ENCODE assay signal across 1 cellular context in genomic region chr5:142356318-142356715, GRCh38.
A peak's percentile ranks its signal among the peaks of the same experiment; 100 is the strongest.
TF ChIP-seq lines count a peak whose summit lies in the region.

No MANE protein-coding gene starts in this region.

TF ChIP-seq in HEK293, 187 proteins besides CTCF, POLR2A, EP300 and RAD21 (continued from another document):
- TF ChIP-seq ZBTB44 (tag by site-specific recombination; IDR thresholded peaks at IDR 0.05) (no peak), ZNF266 (tag by site-specific recombination; IDR thresholded peaks at IDR 0.05; ENCODE audit: low read depth) (no peak), ZNF48 (tag by site-specific recombination; IDR thresholded peaks at IDR 0.05) (no peak), PBX3 (CRISPR knock-in tag; IDR thresholded peaks at IDR 0.05) (no peak), ATF2 (tag by site-specific recombination; IDR thresholded peaks at IDR 0.05; ENCODE audit: low read depth) (no peak), ZNF707 (tag by site-specific recombination; IDR thresholded peaks at IDR 0.05) (no peak), ZNF548 (tag by site-specific recombination; IDR thresholded peaks at IDR 0.05) (no peak), ZNF274 (IDR thresholded peaks at IDR 0.05; ENCODE audit: low read length) (no peak), ZNF274 (tag by site-specific recombination; IDR thresholded peaks at IDR 0.05; ENCODE audit: borderline replicate concordance) (no peak), ZNF404 (tag by site-specific recombination; IDR thresholded peaks at IDR 0.05) (no peak), ZXDB (tag by site-specific recombination; IDR thresholded peaks at IDR 0.05) (no peak), ZNF830 (tag by site-specific recombination; IDR thresholded peaks at IDR 0.05; ENCODE audit: low read depth) (no peak), GLIS1 (tag by site-specific recombination; IDR thresholded peaks at IDR 0.05) (no peak; the same call in 1 of the 2 replicates), KLF9 (tag by site-specific recombination; IDR thresholded peaks at IDR 0.05; ENCODE audit: low read depth) (no peak), ZNF623 (tag by site-specific recombination; IDR thresholded peaks at IDR 0.05) (0 out of 2 replicates have a peak, but pooled peaks have one; percentile 8), ZNF670 (tag by site-specific recombination; IDR thresholded peaks at IDR 0.05; ENCODE audit: low read depth) (no peak), ZNF2 (tag by site-specific recombination; IDR thresholded peaks at IDR 0.05) (no peak), TRIM28 (IDR thresholded peaks at IDR 0.05; ENCODE audit: borderline replicate concordance, low read length) (no peak), GFI1B (tag by site-specific recombination; IDR thresholded peaks at IDR 0.05) (no peak), ZBTB20 (tag by site-specific recombination; IDR thresholded peaks at IDR 0.05) (no peak), ZSCAN16 (tag by site-specific recombination; IDR thresholded peaks at IDR 0.05) (no peak), SCRT2 (tag by site-specific recombination; IDR thresholded peaks at IDR 0.05) (no peak), ZNF785 (tag by site-specific recombination; IDR thresholded peaks at IDR 0.05) (no peak), ZNF791 (tag by site-specific recombination; IDR thresholded peaks at IDR 0.05) (no peak), EGR2 (tag by site-specific recombination; IDR thresholded peaks at IDR 0.05; ENCODE audit: low read depth) (no peak), ZNF133 (tag by site-specific recombination; IDR thresholded peaks at IDR 0.05) (no peak), YY2 (tag by site-specific recombination; IDR thresholded peaks at IDR 0.05) (no peak), ZNF843 (tag by site-specific recombination; IDR thresholded peaks at IDR 0.05) (no peak), ZNF585B (tag by site-specific recombination; IDR thresholded peaks at IDR 0.05) (no peak), ZNF221 (tag by site-specific recombination; IDR thresholded peaks at IDR 0.05; ENCODE audit: borderline replicate concordance) (no peak), ZEB2 (tag by site-specific recombination; IDR thresholded peaks at IDR 0.05) (0 out of 2 replicates have a peak, but pooled peaks have one; percentile 61), ZNF362 (tag by site-specific recombination; IDR thresholded peaks at IDR 0.05) (peak; percentile 92)
TF ChIP-seq in HEK293: peak in this region for 8.
